ENCODE assay signal across 20 cellular contexts in genomic region chr6:56417823-56418222, GRCh38.
"Had no signal": no experiment of that assay in that cellular context is flagged by ENCODE, and none has a peak within 500 bp of the region (broad histone marks: within the 10 kb centered on the region; RNA-seq: fewer than 3 reads in every experiment).

No MANE protein-coding gene starts in this region.

- H3K9me3 ChIP-seq: spleen had no signal

- DNase-seq: activated CD4-positive, alpha-beta T cell treated with anti-CD3 and anti-CD28 coated beads, Interleukin-2, amount 50 U/mL, for 4 hours; activated effector memory CD4-positive, alpha-beta T cell treated with anti-CD3 and anti-CD28 coated beads, Interleukin-2, amount 50 U/mL, for 16 hours; activated naive CD4-positive, alpha-beta T cell treated with anti-CD3 and anti-CD28 coated beads, Interleukin-2, amount 50 U/mL, for 16 hours; activated T-cell treated with anti-CD3 and anti-CD28 coated beads, Interleukin-2, amount 50 U/mL, for 72 hours; aorta; brain microvascular endothelial cell; central memory CD4-positive, alpha-beta T cell; dorsolateral prefrontal cortex; foreskin melanocyte; glutamatergic neuron; hippocampal formation; left colon; spleen; stimulated activated naive B cell treated with anti-CD40 and anti-IgM and Interleukin-4, amounts not matched to agents 10 μg/mL and 1 μg/mL and 100 μg/mL, for 72 hours had no signal

- H3K4me3 ChIP-seq: dorsolateral prefrontal cortex, lung, spleen had no signal

- H3K27ac ChIP-seq: brain microvascular endothelial cell, dorsolateral prefrontal cortex, epithelial cell of prostate, spleen had no signal

- ATAC-seq: activated T-cell treated with anti-CD3 and anti-CD28 coated beads, Interleukin-2, amount 50 U/mL, for 72 hours; left colon; natural killer cell treated with Interleukin-12 subunit alpha and Interleukin-12 subunit beta and Interleukin-15 and Interleukin-18, amount 100 ng/mL, for 72 hours; stimulated activated naive B cell treated with anti-CD40 and anti-IgM and Interleukin-4, amounts not matched to agents 10 μg/mL and 1 μg/mL and 100 μg/mL, for 72 hours had no signal

- H3K36me3 ChIP-seq: brain microvascular endothelial cell, spleen had no signal

- H3K4me1 ChIP-seq: spleen had no signal

- H3K27me3 ChIP-seq: brain microvascular endothelial cell, dorsolateral prefrontal cortex, spleen had no signal

- FAIRE-seq: colon, islet of Langerhans, TTC549 had no signal
